ENCODE assay signal across 15 cellular contexts in the genomic region with DNA sequence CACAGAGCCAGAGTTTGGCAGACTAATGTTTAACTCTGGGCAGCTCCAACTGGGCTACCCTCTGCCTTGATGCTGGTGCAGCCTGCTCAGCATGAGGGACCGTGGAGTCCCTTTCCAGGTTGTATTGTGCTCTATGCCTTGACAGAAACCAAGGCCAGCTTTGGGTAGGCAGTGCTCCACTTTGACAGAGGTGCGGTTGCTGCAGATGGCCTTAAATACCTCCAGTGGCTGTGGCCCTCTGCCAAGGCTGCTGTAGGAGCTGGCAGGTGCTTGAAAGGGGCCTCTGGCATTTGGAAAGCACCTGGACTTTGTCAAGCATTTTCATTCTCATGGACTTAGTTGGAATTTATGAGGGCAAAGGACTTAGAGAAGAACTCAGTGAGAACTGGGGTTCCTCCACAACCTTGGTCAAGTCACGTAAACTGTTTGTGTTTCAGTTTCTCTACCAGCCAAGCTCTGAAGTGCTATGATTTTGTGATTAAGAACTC.
DNase-seq lines count a peak whose midpoint lies in the region; ATAC-seq and FAIRE-seq lines count a peak whose summit lies in the region.
"Had no signal": no experiment of that assay in that cellular context is flagged by ENCODE, and none has a peak within 500 bp of the region (broad histone marks: within the 10 kb centered on the region; RNA-seq: fewer than 3 reads in every experiment).

No MANE protein-coding gene starts in this region.

- no peaks in the 10 kb centered on the region for H3K27me3 ChIP-seq in small intestine (ENCODE audit: control insufficient read depth in 2 of 2, insufficient read depth in 2 of 2, low read length in 2 of 2)

- peak; percentile 16 for DNase-seq in NCI-H2107 treated with DMSO at 0.1 percent for 48 hours (lab: John Stamatoyannopoulos, UW; ENCODE audit: unreplicated experiment)
- no peak for DNase-seq in NCI-H2107 (lab: John Stamatoyannopoulos, UW)
- DNase-seq in NCI-H2171 treated with DMSO at 0.1 percent for 48 hours (lab: John Stamatoyannopoulos, UW), result peak; percentile 78
- peak; percentile 17 for DNase-seq in cerebellum (ENCODE audit: low spot score)
- DNase-seq in small intestine, result peak; percentile 71
- DNase-seq in activated naive CD4-positive, alpha-beta T cell treated with anti-CD3 and anti-CD28 coated beads, Interleukin-2, amount 50 U/mL, for 72 hours (ENCODE audit: low spot score in 2 of 2), result no peak
- DNase-seq in activated CD4-positive, alpha-beta T cell treated with anti-CD3 and anti-CD28 coated beads, Interleukin-2, amount 50 U/mL, for 48 hours, result no peak
- DNase-seq: activated CD4-positive, alpha-beta memory T cell treated with anti-CD3 and anti-CD28 coated beads for 36 hours; cortex of kidney; islet precursor cell; NCI-H1436 treated with DMSO at 0.1 percent for 48 hours had no signal

- H3K27ac ChIP-seq in small intestine (ENCODE audit: low read depth in 1 of 2, low read length in 1 of 2), result no peak overlapping the region

- no peak for ATAC-seq in GM21786 (IDR thresholded peaks at IDR 0.05; ENCODE audit: unreplicated experiment)
- ATAC-seq in activated naive CD4-positive, alpha-beta T cell treated with anti-CD3 and anti-CD28 coated beads, Interleukin-2, amount 50 U/mL, for 72 hours, result no peak

- H3K36me3 Mint-ChIP-seq in activated naive CD4-positive, alpha-beta T cell treated with anti-CD3 and anti-CD28 coated beads, Interleukin-2, amount 50 U/mL, for 72 hours, result no peaks in the 10 kb centered on the region
- H3K36me3 Mint-ChIP-seq: activated CD4-positive, alpha-beta memory T cell treated with anti-CD3 and anti-CD28 coated beads for 36 hours; CD14-positive monocyte had no signal

- no peak for FAIRE-seq in small intestine (lab: Jason Lieb, UNC)
- FAIRE-seq: A204.1 had no signal

- H3K9me3 Mint-ChIP-seq in activated naive CD4-positive, alpha-beta T cell treated with anti-CD3 and anti-CD28 coated beads, Interleukin-2, amount 50 U/mL, for 72 hours, result peaks cover 5% of the 10 kb centered on the region in 2 donors
- H3K9me3 Mint-ChIP-seq: activated T-helper 2 cell treated with anti-CD3 and anti-CD28 coated beads, Interferon-gamma antibody, Interleukin-2, Interleukin-4, amounts not matched to agents 10 μg/mL and 5 μg/mL and 100 μg/mL, durations not matched to agents 14 hours and 24 hours and 36 hours had no signal

- H3K4me1 ChIP-seq in small intestine (ENCODE audit: control insufficient read depth in 2 of 2, insufficient read depth in 1 of 2, low read depth in 1 of 2, low read length in 1 of 2), result no peaks in the 10 kb centered on the region

- WGBS in small intestine, 3 donors, result 13 to 55% (median 26%) methylated on average over 3 of the region's 3 CpGs

- no peaks in the 10 kb centered on the region for H3K9me3 ChIP-seq in small intestine (ENCODE audit: control insufficient read depth, low read depth)

- H3K36me3 ChIP-seq in small intestine (ENCODE audit: control insufficient read depth in 2 of 2, insufficient read depth in 2 of 2, low read length in 2 of 2), result no peaks in the 10 kb centered on the region

- H3K4me3 ChIP-seq in small intestine (ENCODE audit: low read depth in 1 of 2, low read length in 2 of 2), result no peak overlapping the region

- no peak overlapping the region for H3K27ac Mint-ChIP-seq in activated naive CD4-positive, alpha-beta T cell treated with anti-CD3 and anti-CD28 coated beads, Interleukin-2, amount 50 U/mL, for 72 hours
- H3K27ac Mint-ChIP-seq: activated CD4-positive, alpha-beta memory T cell treated with anti-CD3 and anti-CD28 coated beads for 36 hours; activated T-helper 2 cell treated with anti-CD3 and anti-CD28 coated beads, Interferon-gamma antibody, Interleukin-2, Interleukin-4, amounts not matched to agents 10 μg/mL and 5 μg/mL and 100 μg/mL, durations not matched to agents 14 hours and 24 hours and 36 hours had no signal

Comparison
In these comparisons a context has a peak if more than half of its experiments do, and no peak if none do; other contexts are left out.
1. DNase-seq: peak in NCI-H2107 treated with DMSO at 0.1 percent for 48 hours (single experiment), NCI-H2171 treated with DMSO at 0.1 percent for 48 hours (single experiment), cerebellum (single experiment) and small intestine (single experiment); none in NCI-H2107 (single experiment), activated naive CD4-positive, alpha-beta T cell treated with anti-CD3 and anti-CD28 coated beads, Interleukin-2, amount 50 U/mL, for 72 hours (0 of 2) and activated CD4-positive, alpha-beta T cell treated with anti-CD3 and anti-CD28 coated beads, Interleukin-2, amount 50 U/mL, for 48 hours (0 of 2).